ENCODE assay signal across 20 cellular contexts in genomic region chr9:131214931-131215330, GRCh38.
DNase-seq lines count a peak whose midpoint lies in the region; ATAC-seq and TF ChIP-seq lines count a peak whose summit lies in the region.
"Had no signal": no experiment of that assay in that cellular context is flagged by ENCODE, and none has a peak within 500 bp of the region (broad histone marks: within the 10 kb centered on the region; RNA-seq: fewer than 3 reads in every experiment).

No MANE protein-coding gene starts in this region.

- H3K4me1 ChIP-seq in SJCRH30 (0 out of 2 replicates have a peak, but pooled peaks cover 3% of the 10 kb centered on the region), muscle layer of colon (ENCODE audit: insufficient read depth, low read length) (peaks cover 37% of the 10 kb centered on the region)
- H3K4me1 ChIP-seq: A549 had no signal

- no peak for TF ChIP-seq CTCF in dorsolateral prefrontal cortex (IDR thresholded peaks at IDR 0.05 in 54 of 56, conservative IDR thresholded peaks at IDR 0.05 in 2 of 56; ENCODE audit: low read depth in 1 of 56, partially characterized antibody in 56 of 56)

- no peak overlapping the region for H3K4me3 ChIP-seq in SJCRH30
- peak overlapping the region in 2 of 59 donors; percentile 3 to 9 for H3K4me3 ChIP-seq in dorsolateral prefrontal cortex
- no peak overlapping the region for H3K4me3 ChIP-seq in muscle layer of colon (ENCODE audit: low read depth in 1 of 2, low read length in 2 of 2)
- H3K4me3 ChIP-seq: A549 had no signal

- H3K9me3 ChIP-seq in SJCRH30 (replicated peaks) (no peaks in the 10 kb centered on the region; the same call in 1 of the 2 replicates), muscle layer of colon (ENCODE audit: low read length) (no peaks in the 10 kb centered on the region)
- H3K9me3 ChIP-seq: A549 had no signal

- H3K27me3 ChIP-seq in SJCRH30 (no peaks in the 10 kb centered on the region), dorsolateral prefrontal cortex (no peaks in the 10 kb centered on the region), muscle layer of colon (ENCODE audit: control insufficient read depth in 1 of 2, insufficient read depth in 2 of 2, low read length in 2 of 2) (no peaks in the 10 kb centered on the region)

- ATAC-seq in HG03097 (IDR thresholded peaks at IDR 0.05; ENCODE audit: low FRiP score, unreplicated experiment), result no peak
- ATAC-seq: A549, Panc1 had no signal

- DNase-seq in SJCRH30 (peak in 1 of 2 experiments; percentile 36), dorsolateral prefrontal cortex (no peak), foreskin melanocyte (no peak), T1000 (lab: John Stamatoyannopoulos, UW) (no peak)
- DNase-seq: EL, GF-D8, GOT3, NCI-H1105, NCI-H146, NCI-H2029, NCI-H345, NCI-H524 treated with DMSO at 0.1 percent for 48 hours, NCI-H82, SIG-M5 had no signal

- H3K27ac ChIP-seq in SJCRH30 (peak overlapping the region; percentile 22; the same call in 1 of the 2 replicates), dorsolateral prefrontal cortex (peak overlapping the region in 33 of 59 donors; percentile 1 to 68 (median 29)), muscle layer of colon (ENCODE audit: low read depth, low read length) (peak overlapping the region; percentile 27), temporal lobe (ENCODE audit: low read depth, low read length) (peak overlapping the region; percentile 13)
- H3K27ac ChIP-seq: A549, KMS-11 had no signal

- no peak overlapping the region for H3K9ac ChIP-seq in muscle layer of colon (ENCODE audit: low read length)
- H3K9ac ChIP-seq: KMS-11 had no signal

- intact Hi-C loops in dorsolateral prefrontal cortex (cut with DNase I), result no loop called here

- H3K36me3 ChIP-seq in SJCRH30, result peaks cover 27% of the 10 kb centered on the region
- H3K36me3 ChIP-seq in muscle layer of colon (ENCODE audit: insufficient read depth, low read length), result no peaks in the 10 kb centered on the region
